ENCODE assay signal across 9 cellular contexts in genomic region chr11:8342821-8343681, GRCh38.
DNase-seq lines count a peak whose midpoint lies in the region; ATAC-seq and TF ChIP-seq lines count a peak whose summit lies in the region.
"Had no signal": no experiment of that assay in that cellular context is flagged by ENCODE, and none has a peak within 500 bp of the region (broad histone marks: within the 10 kb centered on the region; RNA-seq: fewer than 3 reads in every experiment).

No MANE protein-coding gene starts in this region.

- in situ Hi-C loops in KBM-7 (cut with MboI; ENCODE audit: low pct_unique_long_range_greater_than_20kb, low sequenced_read_pairs) = no loop called here

- H3K4me1 Mint-ChIP-seq in naive thymus-derived CD4-positive, alpha-beta T cell = peaks cover 0 to 8% (median 0%) of the 10 kb centered on the region in 7 donors

- POLR2A ChIA-PET in naive thymus-derived CD4-positive, alpha-beta T cell (lab: Charles Lee) = no interaction called here

- H3K4me3 ChIP-seq in naive thymus-derived CD4-positive, alpha-beta T cell (ENCODE audit: low read length) = no peak overlapping the region

- no peaks in the 10 kb centered on the region for H3K36me3 Mint-ChIP-seq in naive thymus-derived CD4-positive, alpha-beta T cell

- no peaks in the 10 kb centered on the region for H3K27me3 ChIP-seq in naive thymus-derived CD4-positive, alpha-beta T cell (ENCODE audit: control insufficient read depth in 2 of 2, insufficient read depth in 2 of 2, low read length in 2 of 2)

- peaks cover 0 to 13% (median 2%) of the 10 kb centered on the region in 5 donors for H3K27me3 Mint-ChIP-seq in naive thymus-derived CD4-positive, alpha-beta T cell

- no peaks in the 10 kb centered on the region for H3K4me1 ChIP-seq in naive thymus-derived CD4-positive, alpha-beta T cell (ENCODE audit: control insufficient read depth in 2 of 2, insufficient read depth in 2 of 2, low read length in 2 of 2)

- CTCF ChIA-PET in naive thymus-derived CD4-positive, alpha-beta T cell (lab: Charles Lee) = no interaction called here

- no peak overlapping the region for H3K4me3 Mint-ChIP-seq in naive thymus-derived CD4-positive, alpha-beta T cell
- H3K4me3 Mint-ChIP-seq: nephron had no signal

- peak; percentile 22 to 54 for ATAC-seq in activated CD4-positive, CD25-positive, alpha-beta regulatory T cell treated with anti-CD3 and anti-CD28 coated beads, Interleukin-2, amount 50 U/mL, for 24 hours
- ATAC-seq in GM21529 (IDR thresholded peaks at IDR 0.05; ENCODE audit: unreplicated experiment) (peak; percentile 87), HG03521 (IDR thresholded peaks at IDR 0.05; ENCODE audit: unreplicated experiment) (peak; percentile 62)
- peak; percentile 52 for ATAC-seq in naive thymus-derived CD4-positive, alpha-beta T cell

- DNase-seq in activated CD4-positive, CD25-positive, alpha-beta regulatory T cell treated with anti-CD3 and anti-CD28 coated beads, Interleukin-2, amount 50 U/mL, for 72 hours = no peak
- no peak for DNase-seq in naive thymus-derived CD4-positive, alpha-beta T cell
- DNase-seq in KBM-7 (no peak), erythroblast (lab: John Stamatoyannopoulos, UW) (no peak), hepatic stellate cell (ENCODE audit: low spot score) (no peak)

- H3K9me3 ChIP-seq in naive thymus-derived CD4-positive, alpha-beta T cell (ENCODE audit: control insufficient read depth in 2 of 3, low read length in 3 of 3) = no peaks in the 10 kb centered on the region

- no peaks in the 10 kb centered on the region for H3K36me3 ChIP-seq in naive thymus-derived CD4-positive, alpha-beta T cell (ENCODE audit: control insufficient read depth in 2 of 3, insufficient read depth in 3 of 3, low read length in 3 of 3)

- H3K27ac Mint-ChIP-seq in naive thymus-derived CD4-positive, alpha-beta T cell = no peak overlapping the region
- H3K27ac Mint-ChIP-seq: nephron had no signal

- no peak overlapping the region for H3K27ac ChIP-seq in naive thymus-derived CD4-positive, alpha-beta T cell (ENCODE audit: low read depth, low read length)

- H3K9me3 Mint-ChIP-seq in naive thymus-derived CD4-positive, alpha-beta T cell = peaks cover 0 to 1% (median 0%) of the 10 kb centered on the region in 11 donors
- H3K9me3 Mint-ChIP-seq: nephron had no signal

- intact Hi-C loops in naive thymus-derived CD4-positive, alpha-beta T cell (cut with micrococcal nuclease) = no loop called here

- no peak for TF ChIP-seq POLR2A in erythroblast (IDR thresholded peaks at IDR 0.05; ENCODE audit: low read length)
